19 cellular contexts compared by ENCODE assay signal in genomic region chr16:2370725-2371124, GRCh38.
"Had no signal": no experiment of that assay in that cellular context is flagged by ENCODE, and none has a peak within 500 bp of the region (broad histone marks: within the 10 kb centered on the region; RNA-seq: fewer than 3 reads in every experiment).

No MANE protein-coding gene starts in this region.

- H3K9me3 Mint-ChIP-seq: activated naive CD8-positive, alpha-beta T cell treated with anti-CD3 and anti-CD28 coated beads for 36 hours; activated T-cell treated with anti-CD3 and anti-CD28 coated beads, Interleukin-2, amount 50 U/mL, for 72 hours; type B pancreatic cell had no signal

- H3K4me3 Mint-ChIP-seq: activated naive CD8-positive, alpha-beta T cell treated with anti-CD3 and anti-CD28 coated beads for 36 hours; activated T-cell treated with anti-CD3 and anti-CD28 coated beads, Interleukin-2, amount 50 U/mL, for 72 hours; type B pancreatic cell had no signal

- H3K36me3 Mint-ChIP-seq: activated naive CD8-positive, alpha-beta T cell treated with anti-CD3 and anti-CD28 coated beads for 36 hours; type B pancreatic cell had no signal

- H3K27ac Mint-ChIP-seq: activated naive CD8-positive, alpha-beta T cell treated with anti-CD3 and anti-CD28 coated beads for 36 hours; activated T-cell treated with anti-CD3 and anti-CD28 coated beads, Interleukin-2, amount 50 U/mL, for 72 hours; type B pancreatic cell had no signal

- H3K9me3 ChIP-seq: body of pancreas, colonic mucosa, lower lobe of right lung, stomach had no signal

- H3K4me1 Mint-ChIP-seq: activated naive CD8-positive, alpha-beta T cell treated with anti-CD3 and anti-CD28 coated beads for 36 hours had no signal

- ATAC-seq: activated T-cell treated with anti-CD3 and anti-CD28 coated beads, Interleukin-2, amount 50 U/mL, for 72 hours; body of pancreas; lower lobe of right lung had no signal

- H3K4me1 ChIP-seq: colonic mucosa, lower lobe of right lung, stomach had no signal

- H3K4me3 ChIP-seq: body of pancreas, colonic mucosa, lower lobe of right lung, skin epidermis, stomach had no signal

- DNase-seq: activated CD4-positive, alpha-beta T cell treated with anti-CD3 and anti-CD28 coated beads, Interleukin-2, amount 50 U/mL, for 4 hours; activated gamma-delta T cell; activated naive CD8-positive, alpha-beta T cell treated with anti-CD3 and anti-CD28 coated beads for 36 hours; activated T-cell treated with anti-CD3 and anti-CD28 coated beads, Interleukin-2, amount 50 U/mL, for 72 hours; body of pancreas; central memory CD4-positive, alpha-beta T cell; colonic mucosa; erythroblast; lower lobe of right lung; midbrain; occipital lobe; posterior cingulate gyrus; retina; stimulated activated CD4-positive, alpha-beta T cell treated with anti-CD3 and anti-CD28 coated beads, Interleukin-15, amount 100 ng/mL, for 24 hours; stimulated activated CD4-positive, alpha-beta T cell treated with anti-CD3 and anti-CD28 coated beads, Interleukin-2, amount 100 ng/mL, for 48 hours; stomach; WERI-Rb-1 had no signal

- H3K27me3 ChIP-seq: body of pancreas, colonic mucosa, stomach had no signal

- H3K36me3 ChIP-seq: colonic mucosa, lower lobe of right lung, stomach, WERI-Rb-1 had no signal
